ENCODE assay signal across 9 cellular contexts in genomic region chr3:189057369-189057768, GRCh38.
"Had no signal": no experiment of that assay in that cellular context is flagged by ENCODE, and none has a peak within 500 bp of the region (broad histone marks: within the 10 kb centered on the region; RNA-seq: fewer than 3 reads in every experiment).

No MANE protein-coding gene starts in this region.

- H3K9me3 Mint-ChIP-seq: HFFc6 had no signal

- DNase-seq: H7, HFFc6 had no signal

- H3K4me1 Mint-ChIP-seq: GM23338, IgD-negative memory B cell had no signal

- FAIRE-seq: H1, HepG2 had no signal

- H3K27ac Mint-ChIP-seq: GM23338, HFFc6, IgD-negative memory B cell had no signal

- H3K4me1 ChIP-seq: HAP-1 had no signal

- H3K4me3 ChIP-seq: GM23338, HAP-1 had no signal

- H3K4me3 Mint-ChIP-seq: GM23338, HFFc6 had no signal

- H3K9me3 ChIP-seq: HAP-1 had no signal

- ATAC-seq: GM23338, HCT116 had no signal

- H3K27ac ChIP-seq: HL-60 had no signal

- H3K36me3 ChIP-seq: HAP-1 had no signal
